9 cellular contexts compared by ENCODE assay signal in the genomic region with DNA sequence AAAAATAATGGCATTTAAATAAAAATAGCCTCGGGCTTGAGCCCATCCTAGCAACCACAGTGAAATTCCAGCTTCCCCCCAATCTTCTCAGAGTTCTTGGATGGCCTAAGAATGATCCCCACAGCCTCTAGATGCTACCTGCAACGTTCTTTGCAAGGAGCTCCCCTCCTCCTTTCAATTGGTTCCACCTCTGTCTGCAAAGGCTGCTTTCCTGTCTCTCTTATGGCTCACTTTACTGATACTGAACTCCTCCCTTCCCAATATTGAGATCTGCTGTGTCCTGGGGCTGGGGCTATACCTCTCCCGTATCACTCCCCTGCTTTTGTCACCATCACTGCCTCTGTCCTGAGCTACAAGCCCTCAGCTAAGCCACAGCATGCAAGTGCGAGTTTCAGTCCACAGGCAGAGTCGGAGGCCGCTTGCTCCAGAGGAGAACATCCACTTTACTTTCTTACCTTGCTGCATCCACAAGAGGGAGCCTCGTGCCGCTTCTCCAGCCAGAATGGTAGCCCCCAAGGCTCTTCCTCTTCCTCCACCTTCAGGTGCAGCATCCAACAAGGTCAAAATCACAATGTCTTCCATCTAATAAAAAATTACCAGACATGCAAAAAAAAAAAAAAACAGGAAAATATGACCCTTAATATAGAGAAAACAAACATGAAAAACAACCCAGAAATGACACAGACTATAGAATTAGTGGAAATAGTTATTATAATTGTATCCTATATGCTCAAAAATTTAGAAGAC. TPM values are rescaled to one million over a fixed set of nuclear protein-coding genes. Genes with fewer than 3 reads are reported as not detected.
DNase-seq lines count a peak whose midpoint lies in the region; ATAC-seq and TF ChIP-seq lines count a peak whose summit lies in the region.
"Had no signal": no experiment of that assay in that cellular context is flagged by ENCODE, and none has a peak within 500 bp of the region (broad histone marks: within the 10 kb centered on the region; RNA-seq: fewer than 3 reads in every experiment).

No MANE protein-coding gene starts in this region.

- no peaks in the 10 kb centered on the region for H3K27me3 ChIP-seq in GM06990 (replicated peaks; ENCODE audit: control insufficient read depth, insufficient read depth, low read length)

- H3K27ac Mint-ChIP-seq in brain (no peak overlapping the region), neural crest cell (ENCODE audit: unreplicated experiment) (no peak overlapping the region)

- no peak for ATAC-seq in HG03378 (IDR thresholded peaks at IDR 0.05; ENCODE audit: unreplicated experiment)

- H3K27me3 Mint-ChIP-seq in brain (peaks cover 6% of the 10 kb centered on the region), neural crest cell (ENCODE audit: low read depth) (peaks cover 14% of the 10 kb centered on the region)

- TF ChIP-seq CTCF in GM06990 (IDR thresholded peaks at IDR 0.05; ENCODE audit: insufficient read depth, low read length, poor library complexity, severe bottlenecking): peak; percentile 60
- TF ChIP-seq CTCF in brain (conservative IDR thresholded peaks at IDR 0.05): peak; percentile 37 to 76
- peak; percentile 75 for TF ChIP-seq CTCF in neural crest cell (conservative IDR thresholded peaks at IDR 0.05)

- no peaks in the 10 kb centered on the region for H3K36me3 ChIP-seq in GM06990 (ENCODE audit: control insufficient read depth, insufficient read depth, low read length)

- no peak overlapping the region for H3K4me3 ChIP-seq in GM06990 (replicated peaks; ENCODE audit: low read depth, low read length)

- H3K4me3 Mint-ChIP-seq in brain (peak overlapping the region in 1 of 5 experiments; percentile 46), neural crest cell (no peak overlapping the region)
- H3K4me3 Mint-ChIP-seq: IgD-negative memory B cell had no signal

- H3K36me3 Mint-ChIP-seq in brain: no peaks in the 10 kb centered on the region
- peaks cover 3% of the 10 kb centered on the region for H3K36me3 Mint-ChIP-seq in neural crest cell (ENCODE audit: low read depth)

- DNase-seq in AG08395 (ENCODE audit: low spot score) (peak; percentile 16), GM06990 (ENCODE audit: extremely low read depth, insufficient read length) (no peak), NCI-H748 treated with DMSO at 0.1 percent for 48 hours (lab: John Stamatoyannopoulos, UW) (peak; percentile 2), neural crest cell (ENCODE audit: low read depth, low spot score) (peak; percentile 32), amygdala (lab: John Stamatoyannopoulos, UW) (no peak), kidney glomerular epithelial cell (lab: John Stamatoyannopoulos, UW) (no peak)

- peaks cover 4 to 23% (median 12%) of the 10 kb centered on the region in 5 experiments for H3K9me3 Mint-ChIP-seq in brain
- peaks cover 9% of the 10 kb centered on the region for H3K9me3 Mint-ChIP-seq in neural crest cell

- H3K4me1 Mint-ChIP-seq in brain: no peaks in the 10 kb centered on the region
- peaks cover 4% of the 10 kb centered on the region for H3K4me1 Mint-ChIP-seq in neural crest cell
- H3K4me1 Mint-ChIP-seq: IgD-negative memory B cell had no signal

RNA-seq across cellular contexts. Expression of gene TMEM45B, which starts 48.6 kb away (rescaled TPM):
- polyA plus RNA-seq in brain (ENCODE audit: insufficient read depth, low read depth, low replicate concordance): 4.7 TPM
- total RNA-seq in neural crest cell: not detected in 2 replicates

Comparison
In these comparisons a context has a peak if more than half of its experiments do, and no peak if none do; other contexts are left out.
1. DNase-seq: peak in AG08395 (single experiment), NCI-H748 treated with DMSO at 0.1 percent for 48 hours (single experiment) and neural crest cell (single experiment); none in GM06990 (single experiment), amygdala (0 of 56) and kidney glomerular epithelial cell (single experiment).
2. Peak in every context shown above with its lines, with median percentiles within 50 percentile points of each other: CTCF ChIP-seq.